30 cellular contexts compared by ENCODE assay signal in genomic region chr5:87579678-87580077, GRCh38.
"Had no signal": no experiment of that assay in that cellular context is flagged by ENCODE, and none has a peak within 500 bp of the region (broad histone marks: within the 10 kb centered on the region; RNA-seq: fewer than 3 reads in every experiment).

No MANE protein-coding gene starts in this region.

- H3K9me3 Mint-ChIP-seq: activated CD4-positive, alpha-beta T cell treated with anti-CD3 and anti-CD28 coated beads, Interleukin-2, amount 10 ng/mL, durations not matched to agents 24 days and 14 days; activated CD8-positive, alpha-beta T cell treated with anti-CD3 and anti-CD28 coated beads for 36 hours; activated naive CD4-positive, alpha-beta T cell treated with anti-CD3 and anti-CD28 coated beads, Interleukin-2, amount 10 ng/mL, durations not matched to agents 7 days and 5 days; activated T-helper 2 cell treated with anti-CD3 and anti-CD28 coated beads, Interferon-gamma antibody, Interleukin-2, Interleukin-4, amounts not matched to agents 10 μg/mL and 5 μg/mL and 100 μg/mL, durations not matched to agents 14 hours and 24 hours and 36 hours had no signal

- H3K4me2 ChIP-seq: PC-9 had no signal

- H3K27ac ChIP-seq: PC-9, WERI-Rb-1 had no signal

- H2AFZ ChIP-seq: PC-9 had no signal

- ATAC-seq: activated CD8-positive, alpha-beta T cell treated with anti-CD3 and anti-CD28 coated beads for 36 hours; activated naive CD8-positive, alpha-beta T cell treated with anti-CD3 and anti-CD28 coated beads, Interleukin-2, amount 50 U/mL, for 24 hours had no signal

- H3K4me3 Mint-ChIP-seq: activated CD4-positive, alpha-beta T cell treated with anti-CD3 and anti-CD28 coated beads, Interleukin-2, amount 10 ng/mL, durations not matched to agents 24 days and 14 days; activated CD8-positive, alpha-beta T cell treated with anti-CD3 and anti-CD28 coated beads for 36 hours; activated naive CD4-positive, alpha-beta T cell treated with anti-CD3 and anti-CD28 coated beads, Interleukin-2, amount 10 ng/mL, durations not matched to agents 7 days and 5 days; activated naive CD8-positive, alpha-beta T cell; activated naive CD8-positive, alpha-beta T cell treated with anti-CD3 and anti-CD28 coated beads, Interleukin-2, amount 50 U/mL, for 24 hours; brain had no signal

- H3K36me3 ChIP-seq: WERI-Rb-1 had no signal

- H3K36me3 Mint-ChIP-seq: activated naive CD4-positive, alpha-beta T cell treated with anti-CD3 and anti-CD28 coated beads, Interleukin-2, amount 10 ng/mL, durations not matched to agents 7 days and 5 days; activated naive CD8-positive, alpha-beta T cell; brain had no signal

- H3K4me1 Mint-ChIP-seq: activated CD4-positive, alpha-beta T cell treated with anti-CD3 and anti-CD28 coated beads, Interleukin-2, amount 10 ng/mL, durations not matched to agents 24 days and 14 days; activated naive CD4-positive, alpha-beta T cell treated with anti-CD3 and anti-CD28 coated beads, Interleukin-2, amount 10 ng/mL, durations not matched to agents 7 days and 5 days; activated naive CD8-positive, alpha-beta T cell treated with anti-CD3 and anti-CD28 coated beads, Interleukin-2, amount 50 U/mL, for 24 hours; brain had no signal

- DNase-seq: activated CD4-positive, alpha-beta T cell treated with anti-CD3 and anti-CD28 coated beads, Interleukin-2, amount 10 ng/mL, durations not matched to agents 24 days and 14 days; activated CD4-positive, alpha-beta T cell treated with anti-CD3 and anti-CD28 coated beads, Interleukin-2, amount 50 U/mL, for 4 hours; activated CD4-positive, CD25-positive, alpha-beta regulatory T cell; activated CD8-positive, alpha-beta T cell treated with anti-CD3 and anti-CD28 coated beads for 36 hours; activated naive CD4-positive, alpha-beta T cell treated with anti-CD3 and anti-CD28 coated beads, Interleukin-2, amount 10 ng/mL, durations not matched to agents 7 days and 5 days; activated naive CD8-positive, alpha-beta T cell treated with anti-CD3 and anti-CD28 coated beads, Interleukin-2, amount 50 U/mL, for 24 hours; activated T-cell treated with anti-CD3 and anti-CD28 coated beads, Interleukin-2, amount 50 U/mL, for 1 hour; anterior cingulate cortex; caudate nucleus; cerebellar nuclear complex; cortex of kidney; NCI-H1105 treated with DMSO at 0.1 percent for 48 hours; NCI-H1436; NCI-H1694; NCI-H1930; NCI-H2081 treated with DMSO at 0.1 percent for 48 hours; NCI-H226; NCI-H446 treated with DMSO at 0.1 percent for 48 hours; NCI-H524 treated with DMSO at 0.1 percent for 48 hours; NCI-H748 treated with DMSO at 0.1 percent for 48 hours; PC-9; Right ventricle myocardium superior; SW 1271; T1000; WERI-Rb-1 had no signal

- H3K27ac Mint-ChIP-seq: activated CD4-positive, alpha-beta T cell treated with anti-CD3 and anti-CD28 coated beads, Interleukin-2, amount 10 ng/mL, durations not matched to agents 24 days and 14 days; activated CD8-positive, alpha-beta T cell treated with anti-CD3 and anti-CD28 coated beads for 36 hours; activated naive CD4-positive, alpha-beta T cell treated with anti-CD3 and anti-CD28 coated beads, Interleukin-2, amount 10 ng/mL, durations not matched to agents 7 days and 5 days; activated naive CD8-positive, alpha-beta T cell; activated naive CD8-positive, alpha-beta T cell treated with anti-CD3 and anti-CD28 coated beads, Interleukin-2, amount 50 U/mL, for 24 hours; activated T-helper 2 cell treated with anti-CD3 and anti-CD28 coated beads, Interferon-gamma antibody, Interleukin-2, Interleukin-4, amounts not matched to agents 10 μg/mL and 5 μg/mL and 100 μg/mL, durations not matched to agents 14 hours and 24 hours and 36 hours; brain had no signal

- H3K4me3 ChIP-seq: PC-9 had no signal

- FAIRE-seq: bronchial epithelial cell, RCC 7860 had no signal

- H3K27me3 Mint-ChIP-seq: activated CD4-positive, alpha-beta T cell treated with anti-CD3 and anti-CD28 coated beads, Interleukin-2, amount 10 ng/mL, durations not matched to agents 24 days and 14 days; activated naive CD4-positive, alpha-beta T cell treated with anti-CD3 and anti-CD28 coated beads, Interleukin-2, amount 10 ng/mL, durations not matched to agents 7 days and 5 days; brain had no signal
